In genomic region chr17:50950002-50950877, GRCh38 we compare ENCODE assay signal across 1 cellular context.
TF ChIP-seq lines count a peak whose summit lies in the region.

No MANE protein-coding gene starts in this region.

TF ChIP-seq in HepG2, 621 proteins besides CTCF, POLR2A, EP300 and RAD21 (continued from another document and continues in another):
- no peak for TF ChIP-seq THAP8 (CRISPR knock-in tag; IDR thresholded peaks at IDR 0.05; ENCODE audit: borderline replicate concordance)
- TF ChIP-seq FOXP4 (CRISPR knock-in tag; IDR thresholded peaks at IDR 0.05): peak; percentile 36; the same call in 1 of the 2 replicates
- no peak for TF ChIP-seq CENPX (CRISPR knock-in tag; IDR thresholded peaks at IDR 0.05)
- TF ChIP-seq ZSCAN29 (CRISPR knock-in tag; conservative IDR thresholded peaks at IDR 0.05): 0 out of 2 replicates have a peak, but pooled peaks have one; percentile 89
- TF ChIP-seq ZNF33A (CRISPR knock-in tag; IDR thresholded peaks at IDR 0.05; ENCODE audit: borderline replicate concordance): no peak
- peak; percentile 77; the same call in 1 of the 2 replicates for TF ChIP-seq PPARG (CRISPR knock-in tag; conservative IDR thresholded peaks at IDR 0.05)
- no peak for TF ChIP-seq ONECUT2 (CRISPR knock-in tag; IDR thresholded peaks at IDR 0.05)
- TF ChIP-seq ZNF598 (CRISPR knock-in tag; IDR thresholded peaks at IDR 0.05; ENCODE audit: borderline replicate concordance): peak; percentile 98
- TF ChIP-seq MAZ (IDR thresholded peaks at IDR 0.05; ENCODE audit: borderline replicate concordance, low read depth, low read length): no peak
- peak; percentile 94 for TF ChIP-seq MAZ (CRISPR knock-in tag; IDR thresholded peaks at IDR 0.05; ENCODE audit: low read depth)
- TF ChIP-seq ZNF225 (CRISPR knock-in tag; IDR thresholded peaks at IDR 0.05): peak; percentile 45; the same call in 1 of the 2 replicates
- TF ChIP-seq ZNF136 (CRISPR knock-in tag; IDR thresholded peaks at IDR 0.05; ENCODE audit: low read depth): peak; percentile 96; the same call in 1 of the 2 replicates
- TF ChIP-seq HNRNPL (IDR thresholded peaks at IDR 0.05; ENCODE audit: low read depth, low read length): peak; percentile 85
- TF ChIP-seq ARID3A (IDR thresholded peaks at IDR 0.05; ENCODE audit: low read depth, low read length): no peak
- no peak; the same call in 1 of the 2 replicates for TF ChIP-seq ZNF710 (CRISPR knock-in tag; IDR thresholded peaks at IDR 0.05; ENCODE audit: borderline replicate concordance)
- TF ChIP-seq SALL2 (CRISPR knock-in tag; IDR thresholded peaks at IDR 0.05): no peak; the same call in 1 of the 2 replicates
- TF ChIP-seq ZBTB26 (CRISPR knock-in tag; IDR thresholded peaks at IDR 0.05; ENCODE audit: borderline replicate concordance): 0 out of 2 replicates have a peak, but pooled peaks have one; percentile 34
- TF ChIP-seq RBFOX2 (IDR thresholded peaks at IDR 0.05; ENCODE audit: low read depth, low read length): no peak
- no peak for TF ChIP-seq PRPF4 (IDR thresholded peaks at IDR 0.05; ENCODE audit: low read depth, low read length, poor library complexity, severe bottlenecking)
- TF ChIP-seq AGO2 (optimal IDR thresholded peaks at IDR 0.05; ENCODE audit: low read depth, low read length): no peak
- peak; percentile 68; the same call in 1 of the 2 replicates for TF ChIP-seq ZSCAN21 (CRISPR knock-in tag; IDR thresholded peaks at IDR 0.05; ENCODE audit: borderline replicate concordance)
- TF ChIP-seq TEF (CRISPR knock-in tag; IDR thresholded peaks at IDR 0.05): no peak
- TF ChIP-seq ZNF572 (CRISPR knock-in tag; IDR thresholded peaks at IDR 0.05): peak; percentile 89; the same call in 1 of the 2 replicates
- TF ChIP-seq ZBTB42 (CRISPR knock-in tag; IDR thresholded peaks at IDR 0.05): peak; percentile 58; the same call in 1 of the 2 replicates
- no peak for TF ChIP-seq ZNF354B (CRISPR knock-in tag; IDR thresholded peaks at IDR 0.05)
- no peak for TF ChIP-seq FOXK2 (IDR thresholded peaks at IDR 0.05)
- TF ChIP-seq ZBTB14 (CRISPR knock-in tag; IDR thresholded peaks at IDR 0.05): no peak
- no peak for TF ChIP-seq JDP2 (CRISPR knock-in tag; IDR thresholded peaks at IDR 0.05; ENCODE audit: borderline replicate concordance)
- no peak for TF ChIP-seq ZNF850 (CRISPR knock-in tag; conservative IDR thresholded peaks at IDR 0.05)
- TF ChIP-seq ZBTB43 (CRISPR knock-in tag; conservative IDR thresholded peaks at IDR 0.05): no peak; the same call in 1 of the 2 replicates
- TF ChIP-seq POGZ (CRISPR knock-in tag; IDR thresholded peaks at IDR 0.05): no peak
- TF ChIP-seq BCLAF1 (IDR thresholded peaks at IDR 0.05): no peak
- TF ChIP-seq CREB1 (IDR thresholded peaks at IDR 0.05): no peak
- no peak for TF ChIP-seq CREB1 (CRISPR knock-in tag; IDR thresholded peaks at IDR 0.05)
- TF ChIP-seq MTA1 (CRISPR knock-in tag; IDR thresholded peaks at IDR 0.05; ENCODE audit: borderline replicate concordance): peak; percentile 91; the same call in 1 of the 2 replicates
- TF ChIP-seq ESRRA (CRISPR knock-in tag; IDR thresholded peaks at IDR 0.05; ENCODE audit: low read depth): peak; percentile 42
- no peak for TF ChIP-seq ZNF234 (CRISPR knock-in tag; conservative IDR thresholded peaks at IDR 0.05)
- TF ChIP-seq SP5 (CRISPR knock-in tag; IDR thresholded peaks at IDR 0.05; ENCODE audit: borderline replicate concordance, low read depth): 0 out of 2 replicates have a peak, but pooled peaks have one; percentile 22
- TF ChIP-seq ZUFSP (CRISPR knock-in tag; IDR thresholded peaks at IDR 0.05; ENCODE audit: borderline replicate concordance): no peak
- TF ChIP-seq RNF2 (conservative IDR thresholded peaks at IDR 0.05; ENCODE audit: low read depth): no peak
- peak; percentile 84; the same call in 1 of the 2 replicates for TF ChIP-seq RXRB (CRISPR knock-in tag; IDR thresholded peaks at IDR 0.05; ENCODE audit: borderline replicate concordance)
- peak; percentile 94; the same call in 1 of the 2 replicates for TF ChIP-seq SMAD1 (CRISPR knock-in tag; IDR thresholded peaks at IDR 0.05; ENCODE audit: borderline replicate concordance, low read depth)
- no peak; the same call in 1 of the 2 replicates for TF ChIP-seq ZNF414 (CRISPR knock-in tag; IDR thresholded peaks at IDR 0.05)
- TF ChIP-seq KDM1A (CRISPR knock-in tag; IDR thresholded peaks at IDR 0.05): no peak
- no peak for TF ChIP-seq ZNF260 (CRISPR knock-in tag; IDR thresholded peaks at IDR 0.05; ENCODE audit: borderline replicate concordance, low read depth)
- TF ChIP-seq RBAK (CRISPR knock-in tag; IDR thresholded peaks at IDR 0.05): peak; percentile 16; the same call in 1 of the 2 replicates
- no peak for TF ChIP-seq ATM (IDR thresholded peaks at IDR 0.05; ENCODE audit: borderline replicate concordance)
